In genomic region chr3:108051005-108051404, GRCh38 we compare ENCODE assay signal across 23 cellular contexts. TPM values are rescaled to one million over a fixed set of nuclear protein-coding genes. Genes with fewer than 3 reads are reported as not detected.
DNase-seq lines count a peak whose midpoint lies in the region; ATAC-seq lines count a peak whose summit lies in the region.
"Had no signal": no experiment of that assay in that cellular context is flagged by ENCODE, and none has a peak within 500 bp of the region (broad histone marks: within the 10 kb centered on the region; RNA-seq: fewer than 3 reads in every experiment).

No MANE protein-coding gene starts in this region.

- DNase-seq in HCEC 1CT (peak; percentile 68), RPMI7951 (ENCODE audit: low read depth) (peak; percentile 59)
- DNase-seq in effector memory CD8-positive, alpha-beta T cell: no peak
- DNase-seq in stimulated activated naive B cell treated with anti-CD40 and anti-IgM and Interleukin-4, amounts not matched to agents 10 μg/mL and 1 μg/mL and 100 μg/mL, for 72 hours: no peak
- DNase-seq in activated CD4-positive, alpha-beta T cell treated with anti-CD3 and anti-CD28 coated beads for 1 hour: no peak
- DNase-seq: activated CD4-positive, alpha-beta memory T cell treated with anti-CD3 and anti-CD28 coated beads for 36 hours; activated CD8-positive, alpha-beta memory T cell treated with anti-CD3 and anti-CD28 coated beads, Interleukin-2, amount 50 U/mL, for 48 hours; activated naive CD8-positive, alpha-beta T cell treated with anti-CD3 and anti-CD28 coated beads, Interleukin-2, amount 10 ng/mL, durations not matched to agents 7 days and 5 days; DMS53; H7; heart left ventricle; naive thymus-derived CD8-positive, alpha-beta T cell; NCI-H1048; NCI-H187 treated with DMSO at 0.1 percent for 48 hours; NCI-H774; Right ventricle myocardium superior; stimulated activated CD4-positive, alpha-beta T cell treated with anti-CD3 and anti-CD28 coated beads, Interleukin-2, amount 100 ng/mL, for 48 hours; stimulated activated naive CD4-positive, alpha-beta T cell; T-cell; testis had no signal

- H3K27ac Mint-ChIP-seq in effector memory CD8-positive, alpha-beta T cell: peak overlapping the region; percentile 48 to 60
- H3K27ac Mint-ChIP-seq in stimulated activated naive B cell treated with anti-CD40 and anti-IgM and Interleukin-4, amounts not matched to agents 10 μg/mL and 1 μg/mL and 100 μg/mL, for 72 hours: peak overlapping the region; percentile 47
- H3K27ac Mint-ChIP-seq: activated CD4-positive, alpha-beta memory T cell treated with anti-CD3 and anti-CD28 coated beads for 36 hours; activated naive CD8-positive, alpha-beta T cell treated with anti-CD3 and anti-CD28 coated beads, Interleukin-2, amount 10 ng/mL, durations not matched to agents 7 days and 5 days; activated T-helper 17 cell treated with anti-CD3 and anti-CD28 coated beads, Interleukin-2, amount 50 U/mL, for 72 hours had no signal

- H3K4me3 Mint-ChIP-seq in effector memory CD8-positive, alpha-beta T cell: no peak overlapping the region
- no peak overlapping the region for H3K4me3 Mint-ChIP-seq in stimulated activated naive B cell treated with anti-CD40 and anti-IgM and Interleukin-4, amounts not matched to agents 10 μg/mL and 1 μg/mL and 100 μg/mL, for 72 hours
- H3K4me3 Mint-ChIP-seq: activated CD4-positive, alpha-beta memory T cell treated with anti-CD3 and anti-CD28 coated beads for 36 hours; activated naive CD8-positive, alpha-beta T cell treated with anti-CD3 and anti-CD28 coated beads, Interleukin-2, amount 10 ng/mL, durations not matched to agents 7 days and 5 days; activated T-helper 17 cell treated with anti-CD3 and anti-CD28 coated beads, Interleukin-2, amount 50 U/mL, for 72 hours; naive thymus-derived CD8-positive, alpha-beta T cell; T-cell had no signal

- H3K9me3 Mint-ChIP-seq in effector memory CD8-positive, alpha-beta T cell: no peaks in the 10 kb centered on the region
- H3K9me3 Mint-ChIP-seq in stimulated activated naive B cell treated with anti-CD40 and anti-IgM and Interleukin-4, amounts not matched to agents 10 μg/mL and 1 μg/mL and 100 μg/mL, for 72 hours: no peaks in the 10 kb centered on the region
- H3K9me3 Mint-ChIP-seq: activated CD4-positive, alpha-beta memory T cell treated with anti-CD3 and anti-CD28 coated beads for 36 hours; activated naive CD8-positive, alpha-beta T cell treated with anti-CD3 and anti-CD28 coated beads, Interleukin-2, amount 10 ng/mL, durations not matched to agents 7 days and 5 days; activated T-helper 17 cell treated with anti-CD3 and anti-CD28 coated beads, Interleukin-2, amount 50 U/mL, for 72 hours; naive thymus-derived CD8-positive, alpha-beta T cell; T-cell had no signal

- ATAC-seq in effector memory CD8-positive, alpha-beta T cell (replicated peaks): no peak
- no peak for ATAC-seq in stimulated activated naive B cell treated with anti-CD40 and anti-IgM and Interleukin-4, amounts not matched to agents 10 μg/mL and 1 μg/mL and 100 μg/mL, for 72 hours (replicated peaks)
- no peak for ATAC-seq in HG03175 (IDR thresholded peaks at IDR 0.05; ENCODE audit: unreplicated experiment)
- no peak for ATAC-seq in HG03457 (IDR thresholded peaks at IDR 0.05; ENCODE audit: unreplicated experiment)
- ATAC-seq: activated T-helper 17 cell treated with anti-CD3 and anti-CD28 coated beads, Interleukin-2, amount 50 U/mL, for 72 hours; heart left ventricle; naive thymus-derived CD8-positive, alpha-beta T cell; T-cell had no signal

- no peaks in the 10 kb centered on the region for H3K27me3 Mint-ChIP-seq in effector memory CD8-positive, alpha-beta T cell
- H3K27me3 Mint-ChIP-seq in stimulated activated naive B cell treated with anti-CD40 and anti-IgM and Interleukin-4, amounts not matched to agents 10 μg/mL and 1 μg/mL and 100 μg/mL, for 72 hours: no peaks in the 10 kb centered on the region
- H3K27me3 Mint-ChIP-seq: activated CD4-positive, alpha-beta memory T cell treated with anti-CD3 and anti-CD28 coated beads for 36 hours; activated naive CD8-positive, alpha-beta T cell treated with anti-CD3 and anti-CD28 coated beads, Interleukin-2, amount 10 ng/mL, durations not matched to agents 7 days and 5 days; activated T-helper 17 cell treated with anti-CD3 and anti-CD28 coated beads, Interleukin-2, amount 50 U/mL, for 72 hours; naive thymus-derived CD8-positive, alpha-beta T cell; T-cell had no signal

- peaks cover 81% of the 10 kb centered on the region for H3K36me3 Mint-ChIP-seq in effector memory CD8-positive, alpha-beta T cell (ENCODE audit: insufficient read depth)
- peaks cover 41 to 49% of the 10 kb centered on the region in 2 donors for H3K36me3 Mint-ChIP-seq in stimulated activated naive B cell treated with anti-CD40 and anti-IgM and Interleukin-4, amounts not matched to agents 10 μg/mL and 1 μg/mL and 100 μg/mL, for 72 hours

- peaks cover 23 to 45% of the 10 kb centered on the region in 2 donors for H3K4me1 Mint-ChIP-seq in effector memory CD8-positive, alpha-beta T cell (ENCODE audit: low read depth in 2 of 2)
- H3K4me1 Mint-ChIP-seq in stimulated activated naive B cell treated with anti-CD40 and anti-IgM and Interleukin-4, amounts not matched to agents 10 μg/mL and 1 μg/mL and 100 μg/mL, for 72 hours: peaks cover 21 to 38% of the 10 kb centered on the region in 2 donors

RNA-seq across cellular contexts. Expression of gene CD47, which starts 39.8 kb away (rescaled TPM):
- 93.7 and 111 TPM in 2 replicates for total RNA-seq in RPMI7951 (2014; rRNA removed; shearing (Covaris generic))

Comparison
In these comparisons a context has a peak if more than half of its experiments do, and no peak if none do; other contexts are left out.
1. DNase-seq: peak in HCEC 1CT (single experiment) and RPMI7951 (single experiment); none in effector memory CD8-positive, alpha-beta T cell (0 of 3), stimulated activated naive B cell treated with anti-CD40 and anti-IgM and Interleukin-4, amounts not matched to agents 10 μg/mL and 1 μg/mL and 100 μg/mL, for 72 hours (single experiment) and activated CD4-positive, alpha-beta T cell treated with anti-CD3 and anti-CD28 coated beads for 1 hour (single experiment).